In the genomic region with DNA sequence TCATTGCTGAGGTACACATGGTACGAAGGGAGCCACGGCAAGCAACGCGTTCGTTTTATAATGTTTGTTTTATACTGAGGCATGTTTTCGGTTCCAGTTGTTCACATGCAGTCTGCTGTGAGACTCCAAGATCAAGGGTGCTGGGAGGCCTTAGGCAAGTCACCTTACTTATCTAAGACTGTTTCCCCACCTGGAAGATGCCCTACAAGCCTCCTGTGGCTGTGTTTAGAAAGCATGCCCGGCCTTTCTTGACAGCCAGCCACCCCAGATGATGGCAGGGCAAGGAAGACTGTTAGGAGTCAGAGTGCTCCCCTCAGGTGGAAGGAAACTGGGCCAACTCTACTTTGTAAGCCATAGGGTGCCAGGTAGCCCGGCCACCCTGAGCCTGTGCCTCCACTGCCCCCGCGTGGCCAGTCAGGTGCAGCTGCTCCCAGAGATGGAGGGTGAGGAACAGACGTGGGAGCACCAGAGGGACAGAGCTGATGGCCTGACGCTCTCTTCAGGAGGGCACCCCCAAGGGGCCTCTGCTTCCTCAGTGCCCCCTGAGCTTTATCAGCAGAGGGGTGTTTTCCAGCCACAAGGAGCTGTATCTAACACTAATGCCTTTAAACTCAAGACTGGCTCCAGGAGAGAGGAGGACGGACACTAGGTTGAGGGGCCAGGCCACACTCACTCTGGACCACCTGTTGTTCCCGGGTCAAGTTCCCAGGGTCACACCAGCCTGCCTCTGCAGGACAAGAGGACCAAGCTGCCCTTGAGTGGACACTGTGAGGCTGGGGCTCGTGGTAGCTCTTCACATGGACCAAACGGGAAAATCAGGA, we compare ENCODE assay signal across 9 cellular contexts. TPM values are rescaled to one million over a fixed set of nuclear protein-coding genes. Genes with fewer than 3 reads are reported as not detected.
DNase-seq lines count a peak whose midpoint lies in the region; ATAC-seq and TF ChIP-seq lines count a peak whose summit lies in the region.
"Had no signal": no experiment of that assay in that cellular context is flagged by ENCODE, and none has a peak within 500 bp of the region (broad histone marks: within the 10 kb centered on the region; RNA-seq: fewer than 3 reads in every experiment).

No MANE protein-coding gene starts in this region.

- no peak overlapping the region for H3K4me3 ChIP-seq in dorsolateral prefrontal cortex
- H3K4me3 ChIP-seq: BLaER1 treated with 17β-estradiol and CSF1 and Interleukin-3, amounts not matched to agents 10 nM and 100 nM had no signal

- no peak overlapping the region for H3K4me3 Mint-ChIP-seq in stimulated activated naive B cell treated with anti-CD40 and anti-IgM and Interleukin-4, amounts not matched to agents 10 μg/mL and 1 μg/mL and 100 μg/mL, for 72 hours

- H3K36me3 Mint-ChIP-seq in stimulated activated naive B cell treated with anti-CD40 and anti-IgM and Interleukin-4, amounts not matched to agents 10 μg/mL and 1 μg/mL and 100 μg/mL, for 72 hours: peaks cover 35 to 53% of the 10 kb centered on the region in 2 donors

- no peaks in the 10 kb centered on the region for H3K27me3 Mint-ChIP-seq in stimulated activated naive B cell treated with anti-CD40 and anti-IgM and Interleukin-4, amounts not matched to agents 10 μg/mL and 1 μg/mL and 100 μg/mL, for 72 hours

- DNase-seq in NCI-H1436 (lab: John Stamatoyannopoulos, UW) (peak; percentile 47), NCI-H1436 treated with DMSO at 0.1 percent for 48 hours (lab: John Stamatoyannopoulos, UW) (no peak), NCI-H460 (ENCODE audit: extremely low read depth, low read depth) (peak; percentile 66), dorsolateral prefrontal cortex (peak in 6 of 10 donors; percentile 59 to 91 (median 72)), midbrain (lab: John Stamatoyannopoulos, UW) (peak; percentile 63)
- peak; percentile 74 to 79 for DNase-seq in activated CD4-positive, alpha-beta T cell treated with anti-CD3 and anti-CD28 coated beads, Interleukin-2, amount 50 U/mL, for 48 hours
- peak; percentile 35 for DNase-seq in stimulated activated naive B cell treated with anti-CD40 and anti-IgM and Interleukin-4, amounts not matched to agents 10 μg/mL and 1 μg/mL and 100 μg/mL, for 72 hours

- peaks cover 20 to 25% of the 10 kb centered on the region in 2 donors for H3K4me1 Mint-ChIP-seq in stimulated activated naive B cell treated with anti-CD40 and anti-IgM and Interleukin-4, amounts not matched to agents 10 μg/mL and 1 μg/mL and 100 μg/mL, for 72 hours

- H3K9me3 Mint-ChIP-seq in stimulated activated naive B cell treated with anti-CD40 and anti-IgM and Interleukin-4, amounts not matched to agents 10 μg/mL and 1 μg/mL and 100 μg/mL, for 72 hours: no peaks in the 10 kb centered on the region

- H3K27ac ChIP-seq in dorsolateral prefrontal cortex: peak overlapping the region in 28 of 59 donors; percentile 1 to 95 (median 34)

- peak overlapping the region; percentile 70 for H3K27ac Mint-ChIP-seq in stimulated activated naive B cell treated with anti-CD40 and anti-IgM and Interleukin-4, amounts not matched to agents 10 μg/mL and 1 μg/mL and 100 μg/mL, for 72 hours

- intact Hi-C loops in dorsolateral prefrontal cortex (cut with DNase I): loop anchor here (1.0 to 2.0 kb wide), 2 partner anchors 26 kb away; no protein-coding TSS in a partner anchor

- peak; percentile 86 to 91 for ATAC-seq in stimulated activated naive B cell treated with anti-CD40 and anti-IgM and Interleukin-4, amounts not matched to agents 10 μg/mL and 1 μg/mL and 100 μg/mL, for 72 hours (replicated peaks)
- no peak for ATAC-seq in GM18519 (IDR thresholded peaks at IDR 0.05; ENCODE audit: low FRiP score, unreplicated experiment)

- no peaks in the 10 kb centered on the region for H3K27me3 ChIP-seq in dorsolateral prefrontal cortex
- H3K27me3 ChIP-seq: BLaER1 treated with 17β-estradiol and CSF1 and Interleukin-3, amounts not matched to agents 10 nM and 100 nM had no signal

- TF ChIP-seq CTCF in dorsolateral prefrontal cortex (IDR thresholded peaks at IDR 0.05 in 54 of 56, conservative IDR thresholded peaks at IDR 0.05 in 2 of 56; ENCODE audit: low read depth in 1 of 56, partially characterized antibody in 56 of 56): peak; percentile 40 to 91 (median 77)

RNA-seq across cellular contexts. Expression of a gene that starts 5.4 kb away (rescaled TPM):
- total RNA-seq in NCI-H460 (2014; rRNA removed; shearing (Covaris generic)): 27.9 and 33.8 TPM in 2 replicates
- 227 and 324 TPM in 2 replicates for polyA plus RNA-seq in NCI-H460 (2014; cell fraction: nucleus; rRNA removed)
- 10 to 100 TPM; 29.5 to 78.2 (median 45.6) TPM for total RNA-seq in dorsolateral prefrontal cortex

RNA-seq across cellular contexts. Expression of a gene that starts 22.3 kb away (rescaled TPM):
- total RNA-seq in NCI-H460 (2014; rRNA removed; shearing (Covaris generic)): 21.3 and 27.3 TPM in 2 replicates
- polyA plus RNA-seq in NCI-H460 (2014; cell fraction: nucleus; rRNA removed): 43.4 and 44.3 TPM in 2 replicates
- 100 to 1,000 TPM in 5 of 120 experiments, 10 to 100 TPM in 115; 37.5 to 169 (median 62.4) TPM for total RNA-seq in dorsolateral prefrontal cortex

RNA-seq across cellular contexts. Expression of a gene that starts 33.7 kb away (rescaled TPM):
- 0.12 and 0.17 TPM in 2 replicates for total RNA-seq in NCI-H460 (2014; rRNA removed; shearing (Covaris generic))
- polyA plus RNA-seq in NCI-H460 (2014; cell fraction: nucleus; rRNA removed): 0.25 TPM in 1 of 2 replicates, not detected in the other
- 10 to 100 TPM in 119 of 120 experiments, 1 to 10 TPM in 1; 7.1 to 41.8 (median 21.9) TPM for total RNA-seq in dorsolateral prefrontal cortex

RNA-seq across cellular contexts. Expression of a gene that starts 58.0 kb away (rescaled TPM):
- not detected in 2 replicates for total RNA-seq in NCI-H460 (2014; rRNA removed; shearing (Covaris generic))
- polyA plus RNA-seq in NCI-H460 (2014; cell fraction: nucleus; rRNA removed): not detected in 2 replicates
- total RNA-seq in dorsolateral prefrontal cortex: 1 to 10 TPM in 54 of 120 experiments, under 1 TPM in 46, not detected in 20; 0.31 to 5.8 (median 1.0) TPM
